In the genomic region with DNA sequence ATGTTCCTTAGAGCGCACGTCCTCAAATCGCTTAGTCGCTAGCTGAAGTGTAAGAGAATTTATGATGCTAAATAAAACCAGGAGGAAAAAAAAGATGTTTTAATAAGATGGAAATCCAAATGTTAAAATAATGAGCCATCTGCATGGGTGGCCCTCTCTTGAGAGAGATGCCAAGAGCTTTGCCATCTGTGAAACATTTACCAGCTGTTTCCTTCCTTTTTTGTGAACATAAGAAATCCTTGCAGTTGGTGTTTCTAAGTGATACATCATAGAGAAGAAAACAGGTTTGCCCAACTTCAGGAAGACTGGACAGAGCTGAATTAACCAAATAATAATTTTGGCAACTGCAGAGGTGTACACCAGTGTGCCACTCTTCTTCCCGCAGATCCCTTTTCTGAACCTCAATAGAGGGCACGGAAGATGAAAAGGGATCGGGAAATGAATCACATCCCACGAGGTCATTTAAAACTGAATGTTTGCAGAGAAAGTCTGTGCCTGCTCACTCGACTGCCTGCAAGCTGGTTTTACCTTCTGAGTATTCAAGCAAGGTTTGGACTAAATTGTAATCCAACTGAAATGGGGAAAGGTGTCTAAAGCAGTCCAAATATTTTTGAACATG, we compare ENCODE assay signal across 13 cellular contexts.
"Had no signal": no experiment of that assay in that cellular context is flagged by ENCODE, and none has a peak within 500 bp of the region (broad histone marks: within the 10 kb centered on the region; RNA-seq: fewer than 3 reads in every experiment).

No MANE protein-coding gene starts in this region.

- DNase-seq: activated CD4-positive, alpha-beta memory T cell treated with anti-CD3 and anti-CD28 coated beads for 36 hours; activated CD4-positive, alpha-beta T cell treated with anti-CD3 and anti-CD28 coated beads for 1 hour; activated effector memory CD4-positive, alpha-beta T cell treated with anti-CD3 and anti-CD28 coated beads, Interleukin-2, amount 50 U/mL, for 16 hours; activated T-cell treated with anti-CD3 and anti-CD28 coated beads, Interleukin-2, amount 50 U/mL, for 4 hours; amniotic stem cell; brain microvascular endothelial cell; heart right ventricle; left ventricle myocardium inferior; mesenchymal stem cell; stimulated activated CD4-positive, alpha-beta T cell treated with anti-CD3 and anti-CD28 coated beads, Interleukin-2, amount 100 ng/mL, for 48 hours; stimulated activated naive CD4-positive, alpha-beta T cell treated with Interleukin-2 at 50 U/mL for 16 hours had no signal

- FAIRE-seq: frontal cortex, keratinocyte had no signal
